Comparison of ENCODE assay signal across 15 cellular contexts in genomic region chr3:72655758-72656157, GRCh38.
DNase-seq lines count a peak whose midpoint lies in the region; ATAC-seq and TF ChIP-seq lines count a peak whose summit lies in the region.
"Had no signal": no experiment of that assay in that cellular context is flagged by ENCODE, and none has a peak within 500 bp of the region (broad histone marks: within the 10 kb centered on the region; RNA-seq: fewer than 3 reads in every experiment).

No MANE protein-coding gene starts in this region.

- H3K18ac ChIP-seq in mesendoderm (ENCODE audit: low read length): no peak overlapping the region

- no peak overlapping the region for H2AK5ac ChIP-seq in mesendoderm (ENCODE audit: low read length)

- H3K9me3 Mint-ChIP-seq in HFFc6: no peaks in the 10 kb centered on the region

- TF ChIP-seq CTCF in GM06990 (IDR thresholded peaks at IDR 0.05; ENCODE audit: insufficient read depth, low read length, poor library complexity, severe bottlenecking) (peak; percentile 35), HFFc6 (IDR thresholded peaks at IDR 0.05) (peak; percentile 49), breast epithelium (IDR thresholded peaks at IDR 0.05) (no peak)

- H3K4me3 Mint-ChIP-seq in HFFc6: no peak overlapping the region
- H3K4me3 Mint-ChIP-seq: activated B cell treated with CpG ODN at 0.5 μM for 24 hours; CD4-positive, CD25-positive, alpha-beta regulatory T cell; naive B cell had no signal

- TF ChIP-seq POLR2A in breast epithelium (IDR thresholded peaks at IDR 0.05): no peak

- DNase-seq in GM06990 (ENCODE audit: extremely low read depth, insufficient read length): no peak
- no peak for DNase-seq in HFFc6
- DNase-seq in breast epithelium (ENCODE audit: low spot score in 2 of 2): no peak
- peak; percentile 43 for DNase-seq in mesendoderm
- DNase-seq in GOT3 (lab: John Stamatoyannopoulos, UW): no peak
- DNase-seq: activated B cell treated with CpG ODN at 0.5 μM for 24 hours; adrenal gland; CD4-positive, CD25-positive, alpha-beta regulatory T cell; GF-D8; left colon; naive B cell; NCI-H2107; stomach had no signal

- H3K56ac ChIP-seq in mesendoderm (ENCODE audit: low read length): no peak overlapping the region

- peaks cover 4% of the 10 kb centered on the region for H3K4me1 Mint-ChIP-seq in HFFc6 (ENCODE audit: low read depth)
- H3K4me1 Mint-ChIP-seq: activated B cell treated with CpG ODN at 0.5 μM for 24 hours had no signal

- H3K4me3 ChIP-seq in GM06990 (replicated peaks; ENCODE audit: low read depth, low read length): no peak overlapping the region
- peak overlapping the region in 2 of 3 donors; percentile 36 to 58 for H3K4me3 ChIP-seq in breast epithelium
- H3K4me3 ChIP-seq in mesendoderm (ENCODE audit: low read length): no peak overlapping the region

- no peak overlapping the region for H3K9ac ChIP-seq in mesendoderm (ENCODE audit: low read length)

- no peak overlapping the region for H2BK15ac ChIP-seq in mesendoderm (replicated peaks; ENCODE audit: low read depth)

- ATAC-seq in HG02798 (IDR thresholded peaks at IDR 0.05; ENCODE audit: poor library complexity, unreplicated experiment): no peak
- no peak for ATAC-seq in GM18511 (IDR thresholded peaks at IDR 0.05; ENCODE audit: unreplicated experiment)
- ATAC-seq: left colon had no signal

- H3K4me1 ChIP-seq in breast epithelium (peaks cover 3 to 4% of the 10 kb centered on the region in 2 donors), mesendoderm (ENCODE audit: control insufficient read depth, low read depth, low read length) (no peaks in the 10 kb centered on the region)

- no peak overlapping the region for H4K8ac ChIP-seq in mesendoderm (ENCODE audit: low read depth, low read length)

- H3K23ac ChIP-seq in mesendoderm (ENCODE audit: low read length): no peak overlapping the region

- no peaks in the 10 kb centered on the region for H3K36me3 Mint-ChIP-seq in HFFc6 (ENCODE audit: low read depth)
- H3K36me3 Mint-ChIP-seq: naive B cell had no signal

- peaks cover 18% of the 10 kb centered on the region for H3K27me3 Mint-ChIP-seq in HFFc6 (ENCODE audit: insufficient read depth)

- WGBS in mesendoderm (ENCODE audit: extremely low coverage, insufficient coverage, low lambda C conversion rate): no CpG with 5 or more reads among the region's 6 CpGs

- H3K9me3 ChIP-seq in breast epithelium: no peaks in the 10 kb centered on the region
- H3K9me3 ChIP-seq: adrenal gland, stomach had no signal

- H4K5ac ChIP-seq in mesendoderm (ENCODE audit: low read length): no peak overlapping the region

- no peak overlapping the region for H3K27ac Mint-ChIP-seq in HFFc6
- H3K27ac Mint-ChIP-seq: activated B cell treated with CpG ODN at 0.5 μM for 24 hours; CD4-positive, CD25-positive, alpha-beta regulatory T cell; naive B cell had no signal

- no peak overlapping the region for H2BK120ac ChIP-seq in mesendoderm (ENCODE audit: low read depth, low read length)

- no peaks in the 10 kb centered on the region for H3K79me1 ChIP-seq in mesendoderm (ENCODE audit: low read length)

- no peak overlapping the region for H2BK5ac ChIP-seq in mesendoderm (ENCODE audit: low read length)

- H3K36me3 ChIP-seq in GM06990 (ENCODE audit: control insufficient read depth, insufficient read depth, low read length) (no peaks in the 10 kb centered on the region), breast epithelium (no peaks in the 10 kb centered on the region), mesendoderm (ENCODE audit: control insufficient read depth, insufficient read depth, low read length) (no peaks in the 10 kb centered on the region)
- H3K36me3 ChIP-seq: adrenal gland, stomach had no signal

- no peaks in the 10 kb centered on the region for H3K79me2 ChIP-seq in mesendoderm (ENCODE audit: control insufficient read depth, insufficient read depth, low read length)

- H3K4ac ChIP-seq in mesendoderm (ENCODE audit: low read depth, low read length): no peak overlapping the region

- no peak overlapping the region for H3K4me2 ChIP-seq in mesendoderm (ENCODE audit: low read length)

- H3K27ac ChIP-seq in breast epithelium (no peak overlapping the region), mesendoderm (ENCODE audit: low read depth, low read length) (no peak overlapping the region)
- H3K27ac ChIP-seq: adrenal gland, stomach had no signal

- intact Hi-C loops in breast epithelium (cut with DNase I; ENCODE audit: low total_unique reads): no loop called here

- H3K27me3 ChIP-seq in GM06990 (replicated peaks; ENCODE audit: control insufficient read depth, insufficient read depth, low read length) (no peaks in the 10 kb centered on the region), breast epithelium (no peaks in the 10 kb centered on the region), mesendoderm (ENCODE audit: insufficient read depth, low read length, poor library complexity) (no peaks in the 10 kb centered on the region)

Comparison
In these comparisons a context has a peak if more than half of its experiments do, and no peak if none do; other contexts are left out.
1. H3K4me3 ChIP-seq: peak in breast epithelium (2 of 3); none in GM06990 (single experiment) and mesendoderm (single experiment).
2. CTCF ChIP-seq: peak in GM06990 (single experiment) and HFFc6 (single experiment); none in breast epithelium (0 of 3).